ENCODE assay signal across 11 cellular contexts in genomic region chr16:49698416-49698815, GRCh38.
DNase-seq lines count a peak whose midpoint lies in the region; TF ChIP-seq lines count a peak whose summit lies in the region.
"Had no signal": no experiment of that assay in that cellular context is flagged by ENCODE, and none has a peak within 500 bp of the region (broad histone marks: within the 10 kb centered on the region; RNA-seq: fewer than 3 reads in every experiment).

No MANE protein-coding gene starts in this region.

- H3K36me3 ChIP-seq in SJSA1: no peaks in the 10 kb centered on the region
- H3K36me3 ChIP-seq in osteoblast (ENCODE audit: insufficient read depth, low read length): no peaks in the 10 kb centered on the region

- CTCF ChIA-PET in RWPE1 (lab: Yijun Ruan, JAX): no interaction called here

- peak overlapping the region; percentile 67; the same call in 1 of the 2 replicates for H3K27ac ChIP-seq in SJSA1
- H3K27ac ChIP-seq in osteoblast (ENCODE audit: low read depth, low read length): no peak overlapping the region
- H3K27ac ChIP-seq in RWPE1: no peak overlapping the region

- peak overlapping the region; percentile 72 for H3K4me2 ChIP-seq in osteoblast (ENCODE audit: insufficient read depth, low read length)

- DNase-seq in DMS 273 treated with DMSO at 0.1 percent for 48 hours (lab: John Stamatoyannopoulos, UW): peak; percentile 71
- DNase-seq in SJSA1 (ENCODE audit: low read depth in 1 of 2, low spot score in 2 of 2): no peak
- DNase-seq in glutamatergic neuron: peak; percentile 73
- peak; percentile 39 for DNase-seq in osteoblast (ENCODE audit: insufficient read length, low spot score, missing footprints)
- DNase-seq in RWPE1 (ENCODE audit: low spot score): no peak
- DNase-seq in activated effector memory CD4-positive, alpha-beta T cell treated with anti-CD3 and anti-CD28 coated beads, Interleukin-2, amount 50 U/mL, for 16 hours: no peak
- DNase-seq in GM19240 (ENCODE audit: insufficient read length, low spot score): no peak
- DNase-seq in epidermal melanocyte (ENCODE audit: insufficient read length, low spot score): no peak
- DNase-seq: MM.1S, NCI-H526 had no signal

- no peaks in the 10 kb centered on the region for H3K79me2 ChIP-seq in osteoblast (ENCODE audit: insufficient read depth, low read length)

- peaks cover 25% of the 10 kb centered on the region for H3K4me1 ChIP-seq in SJSA1 (replicated peaks)
- peaks cover 21% of the 10 kb centered on the region for H3K4me1 ChIP-seq in osteoblast (ENCODE audit: insufficient read depth, low read length)

- H3K27ac Mint-ChIP-seq in glutamatergic neuron (ENCODE audit: unreplicated experiment): peak overlapping the region; percentile 91
- H3K27ac Mint-ChIP-seq: natural killer cell treated with Interleukin-12 subunit alpha and Interleukin-12 subunit beta and Interleukin-15 and Interleukin-18, amount 100 ng/mL, for 72 hours had no signal

- no peak overlapping the region for H3K4me3 ChIP-seq in SJSA1
- no peak overlapping the region for H3K4me3 ChIP-seq in osteoblast (ENCODE audit: insufficient read depth, low read length)

- peak overlapping the region; percentile 42 for H2AFZ ChIP-seq in osteoblast (ENCODE audit: low read length)

- no peaks in the 10 kb centered on the region for H3K27me3 ChIP-seq in SJSA1 (replicated peaks)
- H3K27me3 ChIP-seq in osteoblast (ENCODE audit: insufficient read depth, low read length): no peaks in the 10 kb centered on the region

- H3K9me3 ChIP-seq in SJSA1 (replicated peaks) (no peaks in the 10 kb centered on the region), osteoblast (ENCODE audit: low read depth, low read length) (no peaks in the 10 kb centered on the region)

- H3K4me3 Mint-ChIP-seq in glutamatergic neuron (ENCODE audit: unreplicated experiment): peak overlapping the region; percentile 83
- H3K4me3 Mint-ChIP-seq: natural killer cell treated with Interleukin-12 subunit alpha and Interleukin-12 subunit beta and Interleukin-15 and Interleukin-18, amount 100 ng/mL, for 72 hours had no signal

- no peaks in the 10 kb centered on the region for H3K36me3 Mint-ChIP-seq in glutamatergic neuron (ENCODE audit: unreplicated experiment)
- H3K36me3 Mint-ChIP-seq: natural killer cell treated with Interleukin-12 subunit alpha and Interleukin-12 subunit beta and Interleukin-15 and Interleukin-18, amount 100 ng/mL, for 72 hours had no signal

- H3K4me1 Mint-ChIP-seq in glutamatergic neuron (ENCODE audit: low read depth, unreplicated experiment): peaks cover 63% of the 10 kb centered on the region

- TF ChIP-seq CTCF in glutamatergic neuron (IDR thresholded peaks at IDR 0.05; ENCODE audit: partially characterized antibody, unreplicated experiment) (no peak), osteoblast (IDR thresholded peaks at IDR 0.05; ENCODE audit: extremely low read depth, low read depth, low read length) (no peak), RWPE1 (conservative IDR thresholded peaks at IDR 0.05; ENCODE audit: low read depth) (no peak)

- peaks cover 42% of the 10 kb centered on the region for H3K9me3 Mint-ChIP-seq in glutamatergic neuron (ENCODE audit: unreplicated experiment)
- H3K9me3 Mint-ChIP-seq: natural killer cell treated with Interleukin-12 subunit alpha and Interleukin-12 subunit beta and Interleukin-15 and Interleukin-18, amount 100 ng/mL, for 72 hours had no signal

- POLR2A ChIA-PET in RWPE1 (lab: Yijun Ruan, JAX; ENCODE audit: low non-redundant PET): no interaction called here

- no peaks in the 10 kb centered on the region for H4K20me1 ChIP-seq in osteoblast (ENCODE audit: insufficient read depth, low read length)

- peaks cover 13% of the 10 kb centered on the region for H3K27me3 Mint-ChIP-seq in glutamatergic neuron (ENCODE audit: unreplicated experiment)

Comparison
In these comparisons a context has a peak if more than half of its experiments do, and no peak if none do; other contexts are left out.
1. DNase-seq: peak in DMS 273 treated with DMSO at 0.1 percent for 48 hours (single experiment), glutamatergic neuron (single experiment) and osteoblast (single experiment); none in SJSA1 (0 of 2), RWPE1 (single experiment), activated effector memory CD4-positive, alpha-beta T cell treated with anti-CD3 and anti-CD28 coated beads, Interleukin-2, amount 50 U/mL, for 16 hours (single experiment), GM19240 (single experiment) and epidermal melanocyte (single experiment).